Comparison of ENCODE assay signal across 1 cellular context in genomic region chr20:51600016-51600420, GRCh38.
TF ChIP-seq lines count a peak whose summit lies in the region.

No MANE protein-coding gene starts in this region.

TF ChIP-seq in K562, 482 proteins besides CTCF, POLR2A, EP300 and RAD21 (continues in another document):
- TF ChIP-seq ATF6 (CRISPR knock-in tag; IDR thresholded peaks at IDR 0.05) (no peak), ETS1 (conservative IDR thresholded peaks at IDR 0.05; ENCODE audit: control insufficient read depth, low read depth, low read length) (no peak), ATF3 (IDR thresholded peaks at IDR 0.05) (peak; percentile 54; the same call in 1 of the 2 replicates), ATF3 (CRISPR knock-in tag; conservative IDR thresholded peaks at IDR 0.05) (no peak; the same call in 1 of the 2 replicates), FOXP1 (CRISPR knock-in tag; IDR thresholded peaks at IDR 0.05) (no peak), SETDB1 (IDR thresholded peaks at IDR 0.05; ENCODE audit: low read length) (no peak), ZBTB2 (IDR thresholded peaks at IDR 0.05) (no peak), POLR2AphosphoS2 (IDR thresholded peaks at IDR 0.05; ENCODE audit: low read length) (no peak), JUND (IDR thresholded peaks at IDR 0.05; ENCODE audit: borderline replicate concordance, low read depth, low read length) (peak; percentile 75; the same call in 1 of the 2 replicates), JUND (tag; IDR thresholded peaks at IDR 0.05; ENCODE audit: borderline replicate concordance, low read depth, low read length) (peak; percentile 45; the same call in 2 of the 3 replicates), ILK (tag; IDR thresholded peaks at IDR 0.05; ENCODE audit: borderline replicate concordance, low read depth) (no peak), ZNF778 (CRISPR knock-in tag; IDR thresholded peaks at IDR 0.05) (no peak), DLX4 (CRISPR knock-in tag; IDR thresholded peaks at IDR 0.05) (no peak), SMC3 (conservative IDR thresholded peaks at IDR 0.05; ENCODE audit: insufficient read depth, low read depth, low read length) (no peak), HMBOX1 (IDR thresholded peaks at IDR 0.05) (no peak), PBX2 (CRISPR knock-in tag; IDR thresholded peaks at IDR 0.05; ENCODE audit: low read depth) (no peak), PBX2 (tag; conservative IDR thresholded peaks at IDR 0.05; ENCODE audit: low read depth) (no peak; the same call in 1 of the 2 replicates), CEBPZ (IDR thresholded peaks at IDR 0.05; ENCODE audit: borderline replicate concordance, low read depth, low read length) (no peak), NR2C1 (IDR thresholded peaks at IDR 0.05) (peak; percentile 43; the same call in 1 of the 2 replicates), NR2C1 (tag; IDR thresholded peaks at IDR 0.05) (peak; percentile 51; the same call in 1 of the 2 replicates), TEAD1 (CRISPR knock-in tag; IDR thresholded peaks at IDR 0.05) (0 out of 4 replicates have a peak, but pooled peaks have one; percentile 5 to 33), ZNF589 (CRISPR knock-in tag; IDR thresholded peaks at IDR 0.05; ENCODE audit: low read depth) (0 out of 2 replicates have a peak, but pooled peaks have one; percentile 23), ATF7 (IDR thresholded peaks at IDR 0.05) (no peak), KDM4B (IDR thresholded peaks at IDR 0.05; ENCODE audit: borderline replicate concordance in 2 of 2, low read depth in 1 of 2) (no peak), ZNF507 (tag; conservative IDR thresholded peaks at IDR 0.05) (no peak), ARID2 (IDR thresholded peaks at IDR 0.05) (no peak), CHD4 (IDR thresholded peaks at IDR 0.05; ENCODE audit: insufficient read depth, insufficient replicate concordance, low read depth, low read length, poor library complexity, severe bottlenecking) (no peak), RBM22 (IDR thresholded peaks at IDR 0.05; ENCODE audit: low read depth, low read length, poor library complexity, severe bottlenecking) (no peak), E2F1 (CRISPR knock-in tag; IDR thresholded peaks at IDR 0.05) (no peak), NCOA1 (IDR thresholded peaks at IDR 0.05; ENCODE audit: low read depth) (peak; percentile 42; the same call in 1 of the 2 replicates), E2F6 (IDR thresholded peaks at IDR 0.05; ENCODE audit: borderline replicate concordance in 1 of 2, extremely low read depth in 1 of 2, insufficient read depth in 1 of 2, insufficient read length in 1 of 2, low read depth in 1 of 2, low read length in 1 of 2, poor library complexity in 1 of 2, severe bottlenecking in 1 of 2) (peak in 1 of 2 experiments; percentile 16), ZNF561 (CRISPR knock-in tag; conservative IDR thresholded peaks at IDR 0.05) (no peak), ZNF354B (CRISPR knock-in tag; IDR thresholded peaks at IDR 0.05) (no peak), U2AF1 (optimal IDR thresholded peaks at IDR 0.05; ENCODE audit: low read depth, low read length) (no peak), TAF15 (IDR thresholded peaks at IDR 0.05; ENCODE audit: low read depth, low read length) (no peak), ZBTB7A (IDR thresholded peaks at IDR 0.05; ENCODE audit: borderline replicate concordance, control insufficient read depth, low read depth, low read length) (peak; percentile 26; the same call in 1 of the 2 replicates), KLF16 (IDR thresholded peaks at IDR 0.05) (no peak), SMAD3 (CRISPR knock-in tag; conservative IDR thresholded peaks at IDR 0.05) (no peak), ZC3H4 (CRISPR knock-in tag; IDR thresholded peaks at IDR 0.05; ENCODE audit: borderline replicate concordance) (no peak), YY1 (IDR thresholded peaks at IDR 0.05; ENCODE audit: borderline replicate concordance in 1 of 3, control insufficient read depth in 1 of 3, extremely low read depth in 1 of 3, insufficient read depth in 3 of 3, insufficient read length in 1 of 3, insufficient replicate concordance in 2 of 3, low read depth in 1 of 3, low read length in 2 of 3) (peak in 1 of 3 experiments; percentile 72), SUPT5H (IDR thresholded peaks at IDR 0.05) (no peak), ARHGAP35 (IDR thresholded peaks at IDR 0.05; ENCODE audit: partially characterized antibody) (no peak), LARP7 (IDR thresholded peaks at IDR 0.05) (no peak), NCOR1 (IDR thresholded peaks at IDR 0.05) (peak; percentile 64), POLR2AphosphoS5 (IDR thresholded peaks at IDR 0.05; ENCODE audit: control insufficient read depth, insufficient read depth, low read depth, low read length) (peak; percentile 37; the same call in 1 of the 2 replicates), ZNF124 (CRISPR knock-in tag; IDR thresholded peaks at IDR 0.05) (no peak), ZNF12 (CRISPR knock-in tag; IDR thresholded peaks at IDR 0.05) (no peak), ZNF175 (CRISPR knock-in tag; IDR thresholded peaks at IDR 0.05; ENCODE audit: low read depth) (peak; percentile 31; the same call in 1 of the 2 replicates), CREM (IDR thresholded peaks at IDR 0.05; ENCODE audit: low read depth) (peak; percentile 48), NCOA6 (IDR thresholded peaks at IDR 0.05) (no peak), HDAC6 (IDR thresholded peaks at IDR 0.05; ENCODE audit: low read depth, low read length) (no peak), HEY1 (CRISPR knock-in tag; IDR thresholded peaks at IDR 0.05; ENCODE audit: borderline replicate concordance) (no peak)
